Comparison of ENCODE assay signal across 28 cellular contexts in genomic region chr4:88137112-88137511, GRCh38. TPM values are rescaled to one million over a fixed set of nuclear protein-coding genes. Genes with fewer than 3 reads are reported as not detected.
DNase-seq lines count a peak whose midpoint lies in the region; ATAC-seq, FAIRE-seq and TF ChIP-seq lines count a peak whose summit lies in the region.
"Had no signal": no experiment of that assay in that cellular context is flagged by ENCODE, and none has a peak within 500 bp of the region (broad histone marks: within the 10 kb centered on the region; RNA-seq: fewer than 3 reads in every experiment).

No MANE protein-coding gene starts in this region.

- FAIRE-seq in astrocyte (lab: Jason Lieb, UNC): peak; percentile 64
- FAIRE-seq: A204.1, GM12891 had no signal

- DNase-seq in A172 (ENCODE audit: low spot score): peak; percentile 35
- DNase-seq in HCT116 (ENCODE audit: low read depth, low spot score): no peak
- DNase-seq in astrocyte (ENCODE audit: low read depth): peak; percentile 59
- no peak for DNase-seq in foreskin keratinocyte
- DNase-seq in SHP77 treated with DMSO at 0.1 percent for 48 hours (lab: John Stamatoyannopoulos, UW): no peak
- no peak for DNase-seq in KG1 (lab: John Stamatoyannopoulos, UW)
- no peak for DNase-seq in stimulated activated CD4-positive, alpha-beta T cell treated with anti-CD3 and anti-CD28 coated beads, Interleukin-2, amount 100 ng/mL, for 24 hours
- no peak for DNase-seq in PC-9
- DNase-seq: activated CD4-positive, alpha-beta memory T cell treated with anti-CD3 and anti-CD28 coated beads, Interleukin-2, amount 10 ng/mL, durations not matched to agents 7 days and 5 days; activated effector memory CD4-positive, alpha-beta T cell treated with Interleukin-2 at 50 U/mL for 16 hours; COR-L47; DMS79; effector CD8-positive, alpha-beta T cell; left cardiac atrium; NCI-H1417; NCI-H2081; NCI-H345; NCI-H82; OCI-M1; T-helper 1 cell had no signal

- H3K4me3 Mint-ChIP-seq in astrocyte (ENCODE audit: unreplicated experiment): no peak overlapping the region
- H3K4me3 Mint-ChIP-seq: activated CD4-positive, alpha-beta memory T cell treated with anti-CD3 and anti-CD28 coated beads, Interleukin-2, amount 10 ng/mL, durations not matched to agents 7 days and 5 days; brain; stimulated activated effector memory CD8-positive, alpha-beta T cell treated with anti-CD3 and anti-CD28 coated beads, Interleukin-12 subunit alpha, Interleukin-12 subunit beta, amount 100 ng/mL, for 72 hours had no signal

- no peaks in the 10 kb centered on the region for H3K36me3 Mint-ChIP-seq in astrocyte (ENCODE audit: low read depth, unreplicated experiment)
- H3K36me3 Mint-ChIP-seq: brain; stimulated activated effector memory CD8-positive, alpha-beta T cell treated with anti-CD3 and anti-CD28 coated beads, Interleukin-12 subunit alpha, Interleukin-12 subunit beta, amount 100 ng/mL, for 72 hours had no signal

- H3K9me3 Mint-ChIP-seq in astrocyte (ENCODE audit: unreplicated experiment): no peaks in the 10 kb centered on the region
- H3K9me3 Mint-ChIP-seq: activated CD4-positive, alpha-beta memory T cell treated with anti-CD3 and anti-CD28 coated beads, Interleukin-2, amount 10 ng/mL, durations not matched to agents 7 days and 5 days; brain; stimulated activated effector memory CD8-positive, alpha-beta T cell treated with anti-CD3 and anti-CD28 coated beads, Interleukin-12 subunit alpha, Interleukin-12 subunit beta, amount 100 ng/mL, for 72 hours had no signal

- RAD21 ChIA-PET in HCT116 (lab: Charles Lee; ENCODE audit: low non-redundant PET in 1 of 2, low total read pairs in 2 of 2, uncharacterized antibody in 2 of 2, unreplicated experiment in 2 of 2): no interaction called here

- H3K9me2 ChIP-seq in HCT116 (ENCODE audit: insufficient read depth) (no peaks in the 10 kb centered on the region), PC-9 (ENCODE audit: insufficient read depth) (no peaks in the 10 kb centered on the region; the same call in 1 of the 2 replicates)

- H3K9me3 ChIP-seq in HCT116 (ENCODE audit: control insufficient read depth in 1 of 2, insufficient read depth in 1 of 2, low read depth in 1 of 2, low read length in 2 of 2) (no peaks in the 10 kb centered on the region), astrocyte (ENCODE audit: insufficient read depth, low read depth, low read length) (no peaks in the 10 kb centered on the region), PC-9 (ENCODE audit: insufficient read depth, low read depth) (no peaks in the 10 kb centered on the region)
- H3K9me3 ChIP-seq: neutrophil had no signal

- H3K4me2 ChIP-seq in HCT116 (ENCODE audit: low read length) (no peak overlapping the region), astrocyte (ENCODE audit: low read length) (peak overlapping the region; percentile 16), PC-9 (no peak overlapping the region)
- H3K4me2 ChIP-seq: smooth muscle cell had no signal

- TF ChIP-seq RAD21 in HCT116 (IDR thresholded peaks at IDR 0.05; ENCODE audit: low read depth): no peak

- H3K27ac ChIP-seq in HCT116 (ENCODE audit: low read depth, low read length): no peak overlapping the region
- no peak overlapping the region for H3K27ac ChIP-seq in astrocyte (ENCODE audit: low read depth, low read length)
- no peak overlapping the region for H3K27ac ChIP-seq in foreskin keratinocyte
- no peak overlapping the region for H3K27ac ChIP-seq in PC-9
- H3K27ac ChIP-seq: neutrophil had no signal

- H2AFZ ChIP-seq in HCT116 (ENCODE audit: low read depth, low read length, poor library complexity, severe bottlenecking) (no peak overlapping the region), astrocyte (ENCODE audit: low read depth, low read length) (no peak overlapping the region), PC-9 (no peak overlapping the region)

- TF ChIP-seq POLR2A in HCT116 (IDR thresholded peaks at IDR 0.05; ENCODE audit: borderline replicate concordance, extremely low read depth, insufficient read depth, insufficient read length): no peak

- H3K27me3 Mint-ChIP-seq in astrocyte (ENCODE audit: low read depth, unreplicated experiment): no peaks in the 10 kb centered on the region

- H3K79me2 ChIP-seq in HCT116 (ENCODE audit: insufficient read depth, low read length) (no peaks in the 10 kb centered on the region), astrocyte (ENCODE audit: insufficient read depth, low read length) (no peaks in the 10 kb centered on the region), PC-9 (ENCODE audit: low read depth) (peaks cover 13% of the 10 kb centered on the region; the same call in 1 of the 2 replicates)

- ATAC-seq in HCT116 (no peak), foreskin keratinocyte (peak; percentile 50)
- ATAC-seq: activated CD4-positive, CD25-positive, alpha-beta regulatory T cell treated with anti-CD3 and anti-CD28 coated beads, Interleukin-2, amount 50 U/mL, for 24 hours; esophagus mucosa; left cardiac atrium; stimulated activated effector memory CD8-positive, alpha-beta T cell treated with anti-CD3 and anti-CD28 coated beads, Interleukin-12 subunit alpha, Interleukin-12 subunit beta, amount 100 ng/mL, for 72 hours had no signal

- peaks cover 18% of the 10 kb centered on the region for H3K4me1 Mint-ChIP-seq in astrocyte (ENCODE audit: low read depth, unreplicated experiment)
- H3K4me1 Mint-ChIP-seq: activated CD4-positive, alpha-beta memory T cell treated with anti-CD3 and anti-CD28 coated beads, Interleukin-2, amount 10 ng/mL, durations not matched to agents 7 days and 5 days; brain; stimulated activated effector memory CD8-positive, alpha-beta T cell treated with anti-CD3 and anti-CD28 coated beads, Interleukin-12 subunit alpha, Interleukin-12 subunit beta, amount 100 ng/mL, for 72 hours had no signal

- peaks cover 0 to 4% of the 10 kb centered on the region in 2 experiments; a peak in 1 of 4 replicates for H3K4me1 ChIP-seq in HCT116 (ENCODE audit: control insufficient read depth in 1 of 2, insufficient read depth in 2 of 2, low read length in 2 of 2)
- H3K4me1 ChIP-seq in astrocyte (ENCODE audit: insufficient read depth, low read length): no peaks in the 10 kb centered on the region
- peaks cover 9% of the 10 kb centered on the region for H3K4me1 ChIP-seq in foreskin keratinocyte
- H3K4me1 ChIP-seq in PC-9 (replicated peaks; ENCODE audit: insufficient read depth): peaks cover 37% of the 10 kb centered on the region

- H3K9ac ChIP-seq in HCT116 (ENCODE audit: low read length) (no peak overlapping the region), astrocyte (ENCODE audit: low read length) (no peak overlapping the region)

- TF ChIP-seq CTCF in HCT116 (IDR thresholded peaks at IDR 0.05 in 2 of 3, conservative IDR thresholded peaks at IDR 0.05 in 1 of 3; ENCODE audit: borderline replicate concordance in 1 of 3, insufficient read depth in 1 of 3, low read depth in 2 of 3, low read length in 2 of 3) (no peak), astrocyte (IDR thresholded peaks at IDR 0.05; ENCODE audit: insufficient read depth, low read depth, low read length) (no peak), foreskin keratinocyte (conservative IDR thresholded peaks at IDR 0.05) (no peak), PC-9 (conservative IDR thresholded peaks at IDR 0.05) (no peak)

- intact Hi-C loops in HCT116 (cut with micrococcal nuclease) (no loop called here), PC-9 (cut with micrococcal nuclease; ENCODE audit: unreplicated experiment) (no loop called here)

- H3K4me3 ChIP-seq in HCT116 (replicated peaks in 1 of 2; ENCODE audit: low read depth in 1 of 2, low read length in 2 of 2) (no peak overlapping the region), astrocyte (ENCODE audit: insufficient read depth, low read depth, low read length) (no peak overlapping the region), PC-9 (no peak overlapping the region)
- H3K4me3 ChIP-seq: smooth muscle cell had no signal

- no peaks in the 10 kb centered on the region for H3K36me3 ChIP-seq in HCT116 (ENCODE audit: control insufficient read depth in 1 of 2, insufficient read depth in 2 of 2, low read length in 2 of 2)
- H3K36me3 ChIP-seq in astrocyte (ENCODE audit: insufficient read depth, low read length): no peaks in the 10 kb centered on the region
- H3K36me3 ChIP-seq in PC-9 (ENCODE audit: low read depth): no peaks in the 10 kb centered on the region
- H3K36me3 ChIP-seq: neutrophil had no signal

- BruUV-seq in HCT116 (replicated peaks; lab: Mats Ljungman, UMichigan): no TSS peak
- no TSS peak for BruUV-seq in PC-9 (replicated peaks; lab: Mats Ljungman, UMichigan)

- CTCF ChIA-PET in HCT116 (lab: Charles Lee): no interaction called here
- CTCF ChIA-PET in PC-9 (lab: Charles Lee): no interaction called here

- POLR2A ChIA-PET in HCT116 (lab: Charles Lee): no interaction called here
- POLR2A ChIA-PET in PC-9 (lab: Charles Lee; ENCODE audit: unreplicated experiment): no interaction called here

- no peak overlapping the region for H3K27ac Mint-ChIP-seq in astrocyte (ENCODE audit: unreplicated experiment)
- H3K27ac Mint-ChIP-seq: activated CD4-positive, alpha-beta memory T cell treated with anti-CD3 and anti-CD28 coated beads, Interleukin-2, amount 10 ng/mL, durations not matched to agents 7 days and 5 days; brain; stimulated activated effector memory CD8-positive, alpha-beta T cell treated with anti-CD3 and anti-CD28 coated beads, Interleukin-12 subunit alpha, Interleukin-12 subunit beta, amount 100 ng/mL, for 72 hours had no signal

- peaks cover 11% of the 10 kb centered on the region for H3F3A ChIP-seq in PC-9 (ENCODE audit: insufficient read depth, low read depth)

- H4K20me1 ChIP-seq in HCT116 (ENCODE audit: insufficient read depth) (no peaks in the 10 kb centered on the region), astrocyte (ENCODE audit: insufficient read depth, low read length) (no peaks in the 10 kb centered on the region), PC-9 (ENCODE audit: insufficient read depth) (no peaks in the 10 kb centered on the region)

- H3K27me3 ChIP-seq in HCT116 (ENCODE audit: insufficient read depth, low read length): no peaks in the 10 kb centered on the region
- H3K27me3 ChIP-seq in astrocyte (ENCODE audit: insufficient read depth, low read length): peaks cover 3% of the 10 kb centered on the region
- no peaks in the 10 kb centered on the region for H3K27me3 ChIP-seq in foreskin keratinocyte
- no peaks in the 10 kb centered on the region for H3K27me3 ChIP-seq in PC-9 (ENCODE audit: insufficient read depth, low read depth)
- H3K27me3 ChIP-seq: neutrophil had no signal

TF ChIP-seq in HCT116, 20 proteins besides CTCF, POLR2A, EP300 and RAD21:
- 0 out of 2 replicates have a peak, but pooled peaks have one; percentile 15 for TF ChIP-seq FOSL1 (IDR thresholded peaks at IDR 0.05; ENCODE audit: low read depth)
- no peak for TF ChIP-seq SP1 (IDR thresholded peaks at IDR 0.05; ENCODE audit: low read depth)
TF ChIP-seq in HCT116: peak in this region for 1.

RNA-seq across cellular contexts. Expression of gene ABCG2, which starts 21.3 kb away (rescaled TPM):
- total RNA-seq in A172 (2014; rRNA removed; shearing (Covaris generic)): 0.96 and 2.1 TPM in 2 replicates
- total RNA-seq in HCT116 (2021; ENCODE audit: unreplicated experiment): 0.44 TPM
- polyA plus RNA-seq in HCT116 (2012): 0.47 and 0.56 TPM in 2 replicates
- total RNA-seq in astrocyte: 0.34 and 2.5 TPM in 2 replicates
- total RNA-seq in foreskin keratinocyte: 2.2 and 4.5 TPM in 2 replicates
- 0.76 and 1.5 TPM in 2 replicates for polyA plus RNA-seq in foreskin keratinocyte
- 13.3 and 24.6 TPM in 2 replicates for total RNA-seq in PC-9 (2021)

Comparison
In these comparisons a context has a peak if more than half of its experiments do, and no peak if none do; other contexts are left out.
1. DNase-seq: peak in A172 (single experiment) and astrocyte (single experiment); none in HCT116 (single experiment), foreskin keratinocyte (0 of 2), SHP77 treated with DMSO at 0.1 percent for 48 hours (single experiment), KG1 (single experiment), stimulated activated CD4-positive, alpha-beta T cell treated with anti-CD3 and anti-CD28 coated beads, Interleukin-2, amount 100 ng/mL, for 24 hours (0 of 2) and PC-9 (0 of 2).